Comparison of ENCODE assay signal across 1 cellular context in genomic region chr17:75902406-75902805, GRCh38.
TF ChIP-seq lines count a peak whose summit lies in the region.

No MANE protein-coding gene starts in this region.

TF ChIP-seq in HepG2, 621 proteins besides CTCF, POLR2A, EP300 and RAD21:
- TF ChIP-seq ARNT2 (CRISPR knock-in tag; IDR thresholded peaks at IDR 0.05; ENCODE audit: low read depth) (no peak), ZFP91 (CRISPR knock-in tag; IDR thresholded peaks at IDR 0.05; ENCODE audit: borderline replicate concordance) (0 out of 2 replicates have a peak, but pooled peaks have one; percentile 9)
TF ChIP-seq in HepG2: peak in this region for 1.
